1 cellular context compared by ENCODE assay signal in genomic region chr19:2426661-2427322, GRCh38.
TF ChIP-seq lines count a peak whose summit lies in the region.

No MANE protein-coding gene starts in this region.

TF ChIP-seq in HEK293, 187 proteins besides CTCF, POLR2A, EP300 and RAD21 (continued from another document and continues in another):
- TF ChIP-seq ZNF529 (tag by site-specific recombination; IDR thresholded peaks at IDR 0.05; ENCODE audit: insufficient replicate concordance) (no peak), ZBTB6 (tag by site-specific recombination; IDR thresholded peaks at IDR 0.05) (peak; percentile 19; the same call in 1 of the 2 replicates), ZNF121 (tag by site-specific recombination; IDR thresholded peaks at IDR 0.05) (no peak), ZNF561 (tag by site-specific recombination; IDR thresholded peaks at IDR 0.05; ENCODE audit: borderline replicate concordance) (no peak), KLF16 (tag by site-specific recombination; IDR thresholded peaks at IDR 0.05) (no peak), ZNF214 (tag by site-specific recombination; IDR thresholded peaks at IDR 0.05; ENCODE audit: borderline replicate concordance) (no peak), SP3 (tag by site-specific recombination; IDR thresholded peaks at IDR 0.05) (peak; percentile 15; the same call in 1 of the 2 replicates), SP2 (tag by site-specific recombination; IDR thresholded peaks at IDR 0.05) (peak; percentile 31; the same call in 1 of the 2 replicates), ZNF785 (tag by site-specific recombination; IDR thresholded peaks at IDR 0.05) (no peak), IKZF3 (tag by site-specific recombination; IDR thresholded peaks at IDR 0.05) (no peak), ZBTB48 (tag by site-specific recombination; IDR thresholded peaks at IDR 0.05) (no peak), ZNF138 (tag by site-specific recombination; IDR thresholded peaks at IDR 0.05; ENCODE audit: borderline replicate concordance) (no peak), ZBTB10 (tag by site-specific recombination; IDR thresholded peaks at IDR 0.05) (no peak), ZNF24 (tag by site-specific recombination; IDR thresholded peaks at IDR 0.05) (no peak), ZNF501 (tag by site-specific recombination; IDR thresholded peaks at IDR 0.05) (no peak), ZNF549 (tag by site-specific recombination; IDR thresholded peaks at IDR 0.05) (no peak), ZNF366 (tag by site-specific recombination; conservative IDR thresholded peaks at IDR 0.05) (no peak), ZNF169 (tag by site-specific recombination; IDR thresholded peaks at IDR 0.05) (no peak), ZNF449 (tag by site-specific recombination; IDR thresholded peaks at IDR 0.05) (no peak), ZNF692 (tag by site-specific recombination; IDR thresholded peaks at IDR 0.05) (no peak), KLF1 (tag by site-specific recombination; IDR thresholded peaks at IDR 0.05) (peak; percentile 80), ZNF341 (tag by site-specific recombination; IDR thresholded peaks at IDR 0.05; ENCODE audit: low read depth) (peak; percentile 39; the same call in 1 of the 2 replicates), BCL11B (tag by site-specific recombination; IDR thresholded peaks at IDR 0.05; ENCODE audit: low read depth) (peak; percentile 40; the same call in 1 of the 2 replicates), ZNF335 (tag by site-specific recombination; conservative IDR thresholded peaks at IDR 0.05) (no peak; the same call in 1 of the 2 replicates), ZNF133 (tag by site-specific recombination; IDR thresholded peaks at IDR 0.05) (no peak; the same call in 1 of the 2 replicates), ZNF10 (tag by site-specific recombination; IDR thresholded peaks at IDR 0.05) (no peak), TCF7L2 (IDR thresholded peaks at IDR 0.05; ENCODE audit: borderline replicate concordance, low read depth, low read length) (no peak), ZNF621 (tag by site-specific recombination; IDR thresholded peaks at IDR 0.05) (no peak), ZNF670 (tag by site-specific recombination; IDR thresholded peaks at IDR 0.05; ENCODE audit: low read depth) (no peak), ZNF221 (tag by site-specific recombination; IDR thresholded peaks at IDR 0.05; ENCODE audit: borderline replicate concordance) (no peak), PBX3 (CRISPR knock-in tag; IDR thresholded peaks at IDR 0.05) (0 out of 2 replicates have a peak, but pooled peaks have one; percentile 16), PRDM1 (tag by site-specific recombination; IDR thresholded peaks at IDR 0.05) (no peak), ZNF707 (tag by site-specific recombination; IDR thresholded peaks at IDR 0.05) (no peak), SCRT1 (tag by site-specific recombination; IDR thresholded peaks at IDR 0.05; ENCODE audit: borderline replicate concordance) (no peak), KLF17 (tag by site-specific recombination; IDR thresholded peaks at IDR 0.05) (no peak), ZNF155 (tag by site-specific recombination; IDR thresholded peaks at IDR 0.05) (no peak), ZNF791 (tag by site-specific recombination; IDR thresholded peaks at IDR 0.05) (no peak), EGR2 (tag by site-specific recombination; IDR thresholded peaks at IDR 0.05; ENCODE audit: low read depth) (no peak), ZNF658 (tag by site-specific recombination; IDR thresholded peaks at IDR 0.05) (no peak), INSM2 (tag by site-specific recombination; IDR thresholded peaks at IDR 0.05) (peak; percentile 6; the same call in 1 of the 2 replicates), ZNF626 (tag by site-specific recombination; IDR thresholded peaks at IDR 0.05) (no peak), ZNF645 (tag by site-specific recombination; IDR thresholded peaks at IDR 0.05) (no peak), ZSCAN16 (tag by site-specific recombination; IDR thresholded peaks at IDR 0.05) (no peak; the same call in 1 of the 2 replicates), ZNF280D (tag by site-specific recombination; IDR thresholded peaks at IDR 0.05) (no peak), ZNF600 (tag by site-specific recombination; IDR thresholded peaks at IDR 0.05) (0 out of 2 replicates have a peak, but pooled peaks have one; percentile 20), ZNF280C (tag by site-specific recombination; IDR thresholded peaks at IDR 0.05) (no peak), KLF9 (tag by site-specific recombination; IDR thresholded peaks at IDR 0.05; ENCODE audit: low read depth) (0 out of 2 replicates have a peak, but pooled peaks have one; percentile 14)
